In genomic region chr6:160269122-160269521, GRCh38 we compare ENCODE assay signal across 1 cellular context.
TF ChIP-seq lines count a peak whose summit lies in the region.

No MANE protein-coding gene starts in this region.

TF ChIP-seq in K562, 482 proteins besides CTCF, POLR2A, EP300 and RAD21:
- TF ChIP-seq TFE3 (CRISPR knock-in tag; IDR thresholded peaks at IDR 0.05): peak; percentile 62
- no peak for TF ChIP-seq TRIM24 (IDR thresholded peaks at IDR 0.05)
